Comparison of ENCODE assay signal across 1 cellular context in genomic region chr10:47412869-47413268, GRCh38.
TF ChIP-seq lines count a peak whose summit lies in the region.

No MANE protein-coding gene starts in this region.

TF ChIP-seq in Ishikawa, 13 proteins besides CTCF, POLR2A, EP300 and RAD21 (continued from another document):
- TF ChIP-seq TCF12 (IDR thresholded peaks at IDR 0.05; ENCODE audit: low read depth): no peak
TF ChIP-seq in Ishikawa: peak in this region for 0.
